ENCODE assay signal across 1 cellular context in the genomic region with DNA sequence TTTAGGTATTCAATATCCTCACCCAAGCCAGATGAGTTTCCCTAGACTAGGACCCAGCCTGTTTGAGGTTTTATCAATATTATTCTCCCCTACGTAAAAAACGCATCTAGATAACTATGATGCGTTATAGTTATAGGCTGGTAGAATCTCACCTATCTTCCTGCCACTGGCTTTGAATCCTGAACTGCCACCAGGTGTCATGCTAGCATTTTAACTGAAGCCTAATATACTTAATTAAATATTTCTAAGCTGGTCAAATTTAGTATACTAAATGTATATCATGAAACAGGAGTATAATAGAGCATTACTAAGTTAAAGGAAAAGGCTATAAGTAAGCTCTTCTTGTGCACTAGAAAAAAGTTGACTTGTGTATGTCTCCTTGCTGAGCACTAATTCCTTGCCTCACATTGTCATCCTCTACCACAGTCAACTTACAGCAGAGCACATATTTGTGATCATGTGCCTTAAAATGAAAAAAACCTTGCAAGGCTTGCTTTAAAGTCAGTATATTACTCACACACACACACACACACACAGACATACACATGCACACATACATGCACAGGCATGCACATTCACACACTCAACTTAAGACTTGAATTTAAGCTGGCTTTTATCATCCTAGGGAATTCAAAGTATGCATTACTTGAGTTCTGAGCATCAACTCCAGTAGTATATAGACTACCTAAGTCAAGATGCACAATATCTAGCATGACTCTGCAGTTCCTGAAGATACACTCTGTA.
TF ChIP-seq lines count a peak whose summit lies in the region.

No MANE protein-coding gene starts in this region.

TF ChIP-seq in SK-N-SH, 30 proteins besides CTCF, POLR2A, EP300 and RAD21 (continued from another document):
- TF ChIP-seq, protein P1, sequence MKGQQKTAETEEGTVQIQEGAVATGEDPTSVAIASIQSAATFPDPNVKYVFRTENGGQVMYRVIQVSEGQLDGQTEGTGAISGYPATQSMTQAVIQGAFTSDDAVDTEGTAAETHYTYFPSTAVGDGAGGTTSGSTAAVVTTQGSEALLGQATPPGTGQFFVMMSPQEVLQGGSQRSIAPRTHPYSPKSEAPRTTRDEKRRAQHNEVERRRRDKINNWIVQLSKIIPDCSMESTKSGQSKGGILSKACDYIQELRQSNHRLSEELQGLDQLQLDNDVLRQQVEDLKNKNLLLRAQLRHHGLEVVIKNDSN (IDR thresholded peaks at IDR 0.05; ENCODE audit: borderline replicate concordance, low read depth) = no peak
- TF ChIP-seq FOXM1 (IDR thresholded peaks at IDR 0.05; ENCODE audit: low read depth) (no peak), YY1 (IDR thresholded peaks at IDR 0.05; ENCODE audit: low read depth) (no peak), RXRA (IDR thresholded peaks at IDR 0.05; ENCODE audit: borderline replicate concordance, low read depth) (no peak), GABPA (IDR thresholded peaks at IDR 0.05; ENCODE audit: low read depth) (no peak), TEAD4 (IDR thresholded peaks at IDR 0.05; ENCODE audit: borderline replicate concordance, insufficient read depth) (no peak), RFX5 (IDR thresholded peaks at IDR 0.05; ENCODE audit: low read length) (no peak), TCF12 (IDR thresholded peaks at IDR 0.05) (no peak), CHD2 (IDR thresholded peaks at IDR 0.05; ENCODE audit: low read length, partially characterized antibody) (no peak), ELF1 (IDR thresholded peaks at IDR 0.05) (no peak), GATA2 (CRISPR knock-in tag; IDR thresholded peaks at IDR 0.05) (no peak), MXI1 (IDR thresholded peaks at IDR 0.05; ENCODE audit: low read depth, low read length) (no peak), FOSL2 (IDR thresholded peaks at IDR 0.05; ENCODE audit: borderline replicate concordance, low read depth) (no peak)
- TF ChIP-seq, protein P2, sequence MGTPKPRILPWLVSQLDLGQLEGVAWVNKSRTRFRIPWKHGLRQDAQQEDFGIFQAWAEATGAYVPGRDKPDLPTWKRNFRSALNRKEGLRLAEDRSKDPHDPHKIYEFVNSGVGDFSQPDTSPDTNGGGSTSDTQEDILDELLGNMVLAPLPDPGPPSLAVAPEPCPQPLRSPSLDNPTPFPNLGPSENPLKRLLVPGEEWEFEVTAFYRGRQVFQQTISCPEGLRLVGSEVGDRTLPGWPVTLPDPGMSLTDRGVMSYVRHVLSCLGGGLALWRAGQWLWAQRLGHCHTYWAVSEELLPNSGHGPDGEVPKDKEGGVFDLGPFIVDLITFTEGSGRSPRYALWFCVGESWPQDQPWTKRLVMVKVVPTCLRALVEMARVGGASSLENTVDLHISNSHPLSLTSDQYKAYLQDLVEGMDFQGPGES (IDR thresholded peaks at IDR 0.05; ENCODE audit: low read depth, low read length) = no peak
- TF ChIP-seq, protein P3, sequence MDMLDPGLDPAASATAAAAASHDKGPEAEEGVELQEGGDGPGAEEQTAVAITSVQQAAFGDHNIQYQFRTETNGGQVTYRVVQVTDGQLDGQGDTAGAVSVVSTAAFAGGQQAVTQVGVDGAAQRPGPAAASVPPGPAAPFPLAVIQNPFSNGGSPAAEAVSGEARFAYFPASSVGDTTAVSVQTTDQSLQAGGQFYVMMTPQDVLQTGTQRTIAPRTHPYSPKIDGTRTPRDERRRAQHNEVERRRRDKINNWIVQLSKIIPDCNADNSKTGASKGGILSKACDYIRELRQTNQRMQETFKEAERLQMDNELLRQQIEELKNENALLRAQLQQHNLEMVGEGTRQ (IDR thresholded peaks at IDR 0.05; ENCODE audit: borderline replicate concordance, low read depth, low read length) = no peak
TF ChIP-seq in SK-N-SH: peak in this region for 0.
